In genomic region chr2:130571929-130572328, GRCh38 we compare ENCODE assay signal across 15 cellular contexts. TPM values are rescaled to one million over a fixed set of nuclear protein-coding genes. Genes with fewer than 3 reads are reported as not detected.
"Had no signal": no experiment of that assay in that cellular context is flagged by ENCODE, and none has a peak within 500 bp of the region (broad histone marks: within the 10 kb centered on the region; RNA-seq: fewer than 3 reads in every experiment).

No MANE protein-coding gene starts in this region.

RNA-seq across cellular contexts. Expression of gene CFC1, which starts 27.4 kb away (rescaled TPM):
- total RNA-seq: activated B cell treated with CpG ODN at 0.5 μM for 24 hours; activated CD4-positive, alpha-beta memory T cell treated with anti-CD3 and anti-CD28 coated beads for 36 hours; activated CD4-positive, alpha-beta memory T cell treated with anti-CD3 and anti-CD28 coated beads, Interleukin-2, amount 10 ng/mL, durations not matched to agents 7 days and 5 days; activated CD4-positive, alpha-beta T cell treated with anti-CD3 and anti-CD28 coated beads for 36 hours; activated CD4-positive, alpha-beta T cell treated with anti-CD3 and anti-CD28 coated beads, Interleukin-2, amount 10 ng/mL, durations not matched to agents 24 days and 14 days; activated CD4-positive, alpha-beta T cell treated with anti-CD3 and anti-CD28 coated beads, Interleukin-2, amount 10 ng/mL, durations not matched to agents 7 days and 5 days; activated CD8-positive, alpha-beta memory T cell treated with anti-CD3 and anti-CD28 coated beads for 36 hours; activated CD8-positive, alpha-beta memory T cell treated with anti-CD3 and anti-CD28 coated beads, Interleukin-2, amount 10 ng/mL, durations not matched to agents 7 days and 5 days; activated CD8-positive, alpha-beta T cell treated with anti-CD3 and anti-CD28 coated beads for 36 hours; activated CD8-positive, alpha-beta T cell treated with anti-CD3 and anti-CD28 coated beads, Interleukin-2, amount 10 ng/mL, durations not matched to agents 7 days and 5 days; T-cell; T-helper 1 cell treated with Interleukin-12 subunit alpha and Interleukin-12 subunit beta and Interleukin-4 antibody, amounts not matched to agents 30 ng/mL and 1 ng/mL, for 36 hours; T-helper 17 cell; T-helper 2 cell treated with Interferon-gamma antibody and Interleukin-4, amounts not matched to agents 100 ng/mL and 5 ng/mL, for 36 hours; WTC11 had no signal

RNA-seq across cellular contexts. Expression of gene POTEJ, which starts 39.3 kb away (rescaled TPM):
- total RNA-seq: activated B cell treated with CpG ODN at 0.5 μM for 24 hours; activated CD4-positive, alpha-beta memory T cell treated with anti-CD3 and anti-CD28 coated beads for 36 hours; activated CD4-positive, alpha-beta memory T cell treated with anti-CD3 and anti-CD28 coated beads, Interleukin-2, amount 10 ng/mL, durations not matched to agents 7 days and 5 days; activated CD4-positive, alpha-beta T cell treated with anti-CD3 and anti-CD28 coated beads for 36 hours; activated CD4-positive, alpha-beta T cell treated with anti-CD3 and anti-CD28 coated beads, Interleukin-2, amount 10 ng/mL, durations not matched to agents 24 days and 14 days; activated CD4-positive, alpha-beta T cell treated with anti-CD3 and anti-CD28 coated beads, Interleukin-2, amount 10 ng/mL, durations not matched to agents 7 days and 5 days; activated CD8-positive, alpha-beta memory T cell treated with anti-CD3 and anti-CD28 coated beads for 36 hours; activated CD8-positive, alpha-beta memory T cell treated with anti-CD3 and anti-CD28 coated beads, Interleukin-2, amount 10 ng/mL, durations not matched to agents 7 days and 5 days; activated CD8-positive, alpha-beta T cell treated with anti-CD3 and anti-CD28 coated beads for 36 hours; activated CD8-positive, alpha-beta T cell treated with anti-CD3 and anti-CD28 coated beads, Interleukin-2, amount 10 ng/mL, durations not matched to agents 7 days and 5 days; T-cell; T-helper 1 cell treated with Interleukin-12 subunit alpha and Interleukin-12 subunit beta and Interleukin-4 antibody, amounts not matched to agents 30 ng/mL and 1 ng/mL, for 36 hours; T-helper 17 cell; T-helper 2 cell treated with Interferon-gamma antibody and Interleukin-4, amounts not matched to agents 100 ng/mL and 5 ng/mL, for 36 hours; WTC11 had no signal

RNA-seq across cellular contexts. Expression of gene CFC1B, which starts 50.9 kb away (rescaled TPM):
- total RNA-seq: activated B cell treated with CpG ODN at 0.5 μM for 24 hours; activated CD4-positive, alpha-beta memory T cell treated with anti-CD3 and anti-CD28 coated beads for 36 hours; activated CD4-positive, alpha-beta memory T cell treated with anti-CD3 and anti-CD28 coated beads, Interleukin-2, amount 10 ng/mL, durations not matched to agents 7 days and 5 days; activated CD4-positive, alpha-beta T cell treated with anti-CD3 and anti-CD28 coated beads for 36 hours; activated CD4-positive, alpha-beta T cell treated with anti-CD3 and anti-CD28 coated beads, Interleukin-2, amount 10 ng/mL, durations not matched to agents 24 days and 14 days; activated CD4-positive, alpha-beta T cell treated with anti-CD3 and anti-CD28 coated beads, Interleukin-2, amount 10 ng/mL, durations not matched to agents 7 days and 5 days; activated CD8-positive, alpha-beta memory T cell treated with anti-CD3 and anti-CD28 coated beads for 36 hours; activated CD8-positive, alpha-beta memory T cell treated with anti-CD3 and anti-CD28 coated beads, Interleukin-2, amount 10 ng/mL, durations not matched to agents 7 days and 5 days; activated CD8-positive, alpha-beta T cell treated with anti-CD3 and anti-CD28 coated beads for 36 hours; activated CD8-positive, alpha-beta T cell treated with anti-CD3 and anti-CD28 coated beads, Interleukin-2, amount 10 ng/mL, durations not matched to agents 7 days and 5 days; T-cell; T-helper 1 cell treated with Interleukin-12 subunit alpha and Interleukin-12 subunit beta and Interleukin-4 antibody, amounts not matched to agents 30 ng/mL and 1 ng/mL, for 36 hours; T-helper 17 cell; T-helper 2 cell treated with Interferon-gamma antibody and Interleukin-4, amounts not matched to agents 100 ng/mL and 5 ng/mL, for 36 hours; WTC11 had no signal
